ENCODE assay signal across 8 cellular contexts in genomic region chr20:46520976-46521579, GRCh38. TPM values are rescaled to one million over a fixed set of nuclear protein-coding genes. Genes with fewer than 3 reads are reported as not detected.
DNase-seq lines count a peak whose midpoint lies in the region; ATAC-seq and TF ChIP-seq lines count a peak whose summit lies in the region.

No MANE protein-coding gene starts in this region.

- H3K9me3 ChIP-seq in MG63 (no peaks in the 10 kb centered on the region), RWPE2 (ENCODE audit: severe bottlenecking) (no peaks in the 10 kb centered on the region), spleen (peaks cover 0 to 4% (median 0%) of the 10 kb centered on the region in 8 donors), gastrocnemius medialis (no peaks in the 10 kb centered on the region)

- H3K36me3 ChIP-seq in MG63 (no peaks in the 10 kb centered on the region), RWPE2 (ENCODE audit: low read depth) (no peaks in the 10 kb centered on the region), spleen (no peaks in the 10 kb centered on the region), gastrocnemius medialis (no peaks in the 10 kb centered on the region)

- TF ChIP-seq POLR2A in spleen (IDR thresholded peaks at IDR 0.05) (no peak), gastrocnemius medialis (IDR thresholded peaks at IDR 0.05) (no peak)

- ATAC-seq in RWPE2 (ENCODE audit: low read depth) (peak; percentile 84), gastrocnemius medialis (no peak)

- H3K4me3 ChIP-seq in MG63, result no peak overlapping the region
- no peak overlapping the region for H3K4me3 ChIP-seq in RWPE2 (ENCODE audit: severe bottlenecking)
- no peak overlapping the region for H3K4me3 ChIP-seq in spleen
- no peak overlapping the region for H3K4me3 ChIP-seq in gastrocnemius medialis

- DNase-seq in GM04503 (ENCODE audit: low read depth), result peak; percentile 6
- peak; percentile 27 for DNase-seq in MG63
- no peak for DNase-seq in RWPE2 (ENCODE audit: low spot score)
- DNase-seq in amniotic stem cell (lab: John Stamatoyannopoulos, UW), result peak; percentile 9
- peak in 33 of 51 donors; percentile 1 to 59 (median 26) for DNase-seq in hypothalamus (lab: John Stamatoyannopoulos, UW)
- DNase-seq in spleen, result peak; percentile 81
- no peak for DNase-seq in cerebellar nuclear complex (lab: John Stamatoyannopoulos, UW)
- DNase-seq in gastrocnemius medialis, result no peak

- H3K27me3 ChIP-seq in MG63 (no peaks in the 10 kb centered on the region; the same call in none of the 2 replicates), RWPE2 (ENCODE audit: insufficient read depth, poor library complexity, severe bottlenecking) (no peaks in the 10 kb centered on the region), spleen (replicated peaks in 1 of 7) (peaks cover 0 to 47% (median 5%) of the 10 kb centered on the region in 7 donors), gastrocnemius medialis (peaks cover 3 to 5% (median 5%) of the 10 kb centered on the region in 3 donors)

- peak; percentile 94 for TF ChIP-seq CTCF in RWPE2 (IDR thresholded peaks at IDR 0.05; ENCODE audit: poor library complexity, severe bottlenecking)
- TF ChIP-seq CTCF in spleen (IDR thresholded peaks at IDR 0.05 in 8 of 11, conservative IDR thresholded peaks at IDR 0.05 in 3 of 11), result peak; percentile 45 to 79 (median 67)
- peak in 2 of 5 experiments; percentile 6 to 26 for TF ChIP-seq CTCF in gastrocnemius medialis (IDR thresholded peaks at IDR 0.05 in 4 of 5, conservative IDR thresholded peaks at IDR 0.05 in 1 of 5)

- H3K27ac ChIP-seq in RWPE2 (ENCODE audit: poor library complexity, severe bottlenecking), result no peak overlapping the region
- H3K27ac ChIP-seq in spleen, result no peak overlapping the region
- H3K27ac ChIP-seq in gastrocnemius medialis, result no peak overlapping the region

- 24 to 45% (median 29%) methylated on average over 4 of the region's 4 CpGs for WGBS in spleen, 5 donors

- intact Hi-C loops in spleen (cut with DNase I; ENCODE audit: low total_unique reads) (loop anchor here (5.0 kb wide), 1 partner anchor 161 kb away; no protein-coding TSS in a partner anchor), gastrocnemius medialis (cut with DNase I; ENCODE audit: low total_unique reads) (no loop called here)

- in situ Hi-C loops in gastrocnemius medialis (cut with MboI; ENCODE audit: low sequenced_read_pairs in 4 of 4), result no loop called here

- H3K4me1 ChIP-seq in RWPE2 (ENCODE audit: insufficient read depth, poor library complexity, severe bottlenecking) (no peaks in the 10 kb centered on the region), spleen (no peaks in the 10 kb centered on the region), gastrocnemius medialis (no peaks in the 10 kb centered on the region)

RNA-seq across cellular contexts. Expression of gene ZNF334, which starts 7.7 kb away (rescaled TPM):
- total RNA-seq in MG63 (2014; rRNA removed; shearing (Covaris generic); ENCODE audit: low replicate concordance), result 0.30 TPM in 1 of 2 replicates, not detected in the other
- 1 to 10 TPM; 1.7 to 4.5 (median 2.7) TPM for total RNA-seq in spleen
- polyA plus RNA-seq in spleen, result 1 to 10 TPM; 1.2 to 1.5 (median 1.2) TPM
- under 1 TPM in 2 of 4 donors, not detected in 2; 0.15 to 0.18 TPM for total RNA-seq in gastrocnemius medialis

RNA-seq across cellular contexts. Expression of gene OCSTAMP, which starts 29.4 kb away (rescaled TPM):
- not detected in 2 replicates for total RNA-seq in MG63 (2014; rRNA removed; shearing (Covaris generic); ENCODE audit: low replicate concordance)
- total RNA-seq in spleen, result not detected
- polyA plus RNA-seq in spleen, result not detected
- not detected for total RNA-seq in gastrocnemius medialis

Comparison
In these comparisons a context has a peak if more than half of its experiments do, and no peak if none do; other contexts are left out.
1. DNase-seq: peak in GM04503 (single experiment), MG63 (single experiment), amniotic stem cell (single experiment), hypothalamus (33 of 51) and spleen (single experiment); none in RWPE2 (single experiment), cerebellar nuclear complex (0 of 2) and gastrocnemius medialis (0 of 2).